ENCODE assay signal across 8 cellular contexts in the genomic region with DNA sequence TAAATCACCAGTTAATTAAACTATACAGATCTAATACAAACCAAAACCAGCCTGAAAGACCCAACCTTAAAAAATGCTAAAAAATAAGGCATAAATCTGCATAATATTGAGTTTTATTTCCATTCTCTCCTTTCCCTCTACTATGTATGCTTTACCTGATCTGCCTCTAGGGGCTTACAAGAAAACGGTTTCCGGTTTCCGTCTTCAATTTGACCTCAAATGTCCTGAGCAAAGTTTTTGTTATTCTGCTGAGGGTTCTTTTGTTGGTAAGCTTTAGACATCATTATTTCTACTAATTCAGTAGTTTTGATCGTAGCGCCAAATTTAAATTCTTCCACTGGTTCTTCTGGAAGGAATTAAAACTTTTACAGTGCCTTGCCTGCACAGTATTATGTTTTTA. TPM values are rescaled to one million over a fixed set of nuclear protein-coding genes. Genes with fewer than 3 reads are reported as not detected.
DNase-seq lines count a peak whose midpoint lies in the region; ATAC-seq, FAIRE-seq and TF ChIP-seq lines count a peak whose summit lies in the region.
"Not testable (repeated sequence)": the region's sequence is repeated elsewhere in the genome, so short reads cannot be mapped to it uniquely, and the experiment has no call there.

No MANE protein-coding gene starts in this region.

- H3K27me3 Mint-ChIP-seq in GM23338 (ENCODE audit: insufficient read depth, low read depth, poor library complexity); nephron progenitor cell (ENCODE audit: low read depth, poor library complexity): not testable (repeated sequence)

- intact Hi-C loops in K562 (cut with micrococcal nuclease): not testable (repeated sequence)

- not testable (repeated sequence) for H3K4me1 Mint-ChIP-seq in GM23338, nephron progenitor cell

- H3K36me3 ChIP-seq in GM23338 (ENCODE audit: insufficient read depth); KOPT-K1 (ENCODE audit: insufficient read depth, low read length): not testable (repeated sequence)
- peaks cover 14 to 30% of the 10 kb centered on the region in 2 experiments for H3K36me3 ChIP-seq in SK-N-SH (replicated peaks in 1 of 2; ENCODE audit: control insufficient read depth in 1 of 2, insufficient read depth in 2 of 2, low read length in 1 of 2)
- peaks cover 22% of the 10 kb centered on the region; the same call in 2 of the 3 replicates for H3K36me3 ChIP-seq in K562 (ENCODE audit: control insufficient read depth, insufficient read depth, low read length)
- peaks cover 3 to 16% of the 10 kb centered on the region in 2 donors for H3K36me3 ChIP-seq in small intestine (ENCODE audit: control insufficient read depth in 2 of 2, insufficient read depth in 2 of 2, low read length in 2 of 2)

- TF ChIP-seq CTCF in 22Rv1 (IDR thresholded peaks at IDR 0.05) (0 out of 2 replicates have a peak, but pooled peaks have one; percentile 10), GM23338 (conservative IDR thresholded peaks at IDR 0.05; ENCODE audit: low read depth in 2 of 2) (peak in 1 of 2 experiments; percentile 42; a peak in 2 of 4 replicates), SK-N-SH (IDR thresholded peaks at IDR 0.05) (0 out of 2 replicates have a peak, but pooled peaks have one; percentile 12)
- TF ChIP-seq CTCF in K562 (IDR thresholded peaks at IDR 0.05 in 2 of 3, conservative IDR thresholded peaks at IDR 0.05 in 1 of 3; ENCODE audit: insufficient read depth in 2 of 3, low read depth in 1 of 3, low read length in 3 of 3); nephron progenitor cell (IDR thresholded peaks at IDR 0.05): not testable (repeated sequence)

- in situ Hi-C loops in K562 (cut with MboI): not testable (repeated sequence)

- H3K4me2 ChIP-seq in GM23338; SK-N-SH; K562 (ENCODE audit: insufficient read depth, low read length): not testable (repeated sequence)

- not testable (repeated sequence) for H3K79me2 ChIP-seq in GM23338 (replicated peaks; ENCODE audit: insufficient read depth); SK-N-SH (ENCODE audit: insufficient read depth); K562 (ENCODE audit: control insufficient read depth, insufficient read depth, low read length)

- H3K36me3 Mint-ChIP-seq in GM23338 (ENCODE audit: low read depth): not testable (repeated sequence)
- H3K36me3 Mint-ChIP-seq in nephron progenitor cell (ENCODE audit: low read depth): peaks cover 54% of the 10 kb centered on the region

- not testable (repeated sequence) for H3K4me1 ChIP-seq in GM23338 (ENCODE audit: insufficient read depth); SK-N-SH (ENCODE audit: control insufficient read depth in 1 of 2, insufficient read depth in 2 of 2, low read depth in 1 of 2, low read length in 1 of 2); K562 (replicated peaks in 1 of 2; ENCODE audit: control insufficient read depth in 2 of 2, insufficient read depth in 2 of 2, low read length in 2 of 2); small intestine (ENCODE audit: control insufficient read depth in 2 of 2, insufficient read depth in 1 of 2, low read depth in 1 of 2, low read length in 1 of 2)

- BruUV-seq in K562 (replicated peaks; lab: Mats Ljungman, UMichigan): not testable (repeated sequence)

- H3K9me1 ChIP-seq in K562 (ENCODE audit: control insufficient read depth, insufficient read depth, low read length): not testable (repeated sequence)

- not testable (repeated sequence) for H3K9me3 ChIP-seq in KOPT-K1 (ENCODE audit: insufficient read depth, low read length, poor library complexity, severe bottlenecking); SK-N-SH; K562 (replicated peaks; ENCODE audit: control insufficient read depth, insufficient read depth, low read depth, low read length); small intestine (ENCODE audit: control insufficient read depth, low read depth)

- POLR2A ChIA-PET in SK-N-SH (lab: Yijun Ruan, JAX); K562 (lab: Yijun Ruan, JAX): not testable (repeated sequence)

- TF ChIP-seq EP300 in SK-N-SH (IDR thresholded peaks at IDR 0.05; ENCODE audit: borderline replicate concordance in 1 of 2, low read depth in 1 of 2, low read length in 1 of 2); K562 (IDR thresholded peaks at IDR 0.05; ENCODE audit: low read length): not testable (repeated sequence)

- not testable (repeated sequence) for H4K20me1 ChIP-seq in GM23338 (replicated peaks; ENCODE audit: insufficient read depth); SK-N-SH (ENCODE audit: insufficient read depth); K562 (replicated peaks; ENCODE audit: control insufficient read depth, insufficient read depth, low read length)

- not testable (repeated sequence) for FAIRE-seq in K562 (lab: Jason Lieb, UNC)
- FAIRE-seq in endometrium (lab: Jason Lieb, UNC) (peak; percentile 58), small intestine (lab: Jason Lieb, UNC) (peak; percentile 89)

- not testable (repeated sequence) for H3K4me3 ChIP-seq in GM23338; SK-N-SH (ENCODE audit: low read depth in 2 of 2, low read length in 1 of 2); K562; small intestine (ENCODE audit: low read depth in 1 of 2, low read length in 2 of 2)

- not testable (repeated sequence) for H3F3A ChIP-seq in GM23338 (replicated peaks; ENCODE audit: low read depth); SK-N-SH (replicated peaks; ENCODE audit: insufficient read depth)

- 96% methylated on average over 5 of the region's 5 CpGs for whole genome bisulfite sequencing in SK-N-SH (ENCODE audit: low lambda C conversion rate)
- WGBS in K562 (ENCODE audit: insufficient coverage, low coverage, missing lambda C conversion rate): 93% methylated on average over 5 of the region's 5 CpGs
- WGBS in small intestine, 3 donors: 92 to 96% (median 96%) methylated on average over 5 of the region's 5 CpGs

- H3K27ac Mint-ChIP-seq in GM23338: not testable (repeated sequence)
- peak overlapping the region; percentile 43 for H3K27ac Mint-ChIP-seq in nephron progenitor cell

- not testable (repeated sequence) for H3K27me3 ChIP-seq in GM23338 (ENCODE audit: insufficient read depth); SK-N-SH (ENCODE audit: insufficient read depth); K562 (ENCODE audit: control insufficient read depth in 2 of 2, insufficient read depth in 2 of 2, low read length in 2 of 2); small intestine (ENCODE audit: control insufficient read depth in 2 of 2, insufficient read depth in 2 of 2, low read length in 2 of 2)

- not testable (repeated sequence) for H3K4me3 Mint-ChIP-seq in GM23338, nephron progenitor cell

- ATAC-seq in GM23338 (peak; percentile 57; the same call in 2 of the 3 replicates), K562 (0 out of 3 replicates have a peak, but pooled peaks have one; percentile 47)

- H3K9me3 Mint-ChIP-seq in GM23338, nephron progenitor cell: not testable (repeated sequence)

- not testable (repeated sequence) for TF ChIP-seq POLR2A in K562 (conservative IDR thresholded peaks at IDR 0.05)

- H3K27ac ChIP-seq in 22Rv1 (peak overlapping the region; percentile 48; the same call in 1 of the 2 replicates), KOPT-K1 (ENCODE audit: low read depth, low read length, poor library complexity, severe bottlenecking) (peak overlapping the region; percentile 61)
- H3K27ac ChIP-seq in GM23338 (ENCODE audit: low read depth); SK-N-SH (ENCODE audit: low read depth in 2 of 2, low read length in 1 of 2); K562 (ENCODE audit: extremely low read depth, low read depth, low read length); small intestine (ENCODE audit: low read depth in 1 of 2, low read length in 1 of 2): not testable (repeated sequence)

- not testable (repeated sequence) for TF ChIP-seq RAD21 in SK-N-SH (IDR thresholded peaks at IDR 0.05; ENCODE audit: low read length); K562 (CRISPR knock-in tag; conservative IDR thresholded peaks at IDR 0.05 in 1 of 2, IDR thresholded peaks at IDR 0.05 in 1 of 2)

- H3K9ac ChIP-seq in SK-N-SH; K562 (ENCODE audit: insufficient read depth in 1 of 2, low read depth in 2 of 2, low read length in 2 of 2): not testable (repeated sequence)

- not testable (repeated sequence) for H2AFZ ChIP-seq in GM23338; SK-N-SH (ENCODE audit: low read depth); K562 (ENCODE audit: low read depth, low read length)

- not testable (repeated sequence) for H3K9me2 ChIP-seq in GM23338 (ENCODE audit: insufficient read depth); SK-N-SH

- peak; percentile 36 for DNase-seq in GM23338 (ENCODE audit: low spot score)
- DNase-seq in SK-N-SH; K562 (ENCODE audit: extremely low read depth in 1 of 4, low spot score in 3 of 4); nephron progenitor cell; small intestine: not testable (repeated sequence)

- CTCF ChIA-PET in SK-N-SH (lab: Yijun Ruan, JAX): interaction anchor here (0.7 kb wide), 1 partner anchor 16 kb away, joined by 4 read pairs; no protein-coding TSS in a partner anchor
- CTCF ChIA-PET in K562 (lab: Yijun Ruan, JAX; ENCODE audit: low intra/inter-chr PET ratio): not testable (repeated sequence)

RNA-seq across cellular contexts. Expression of gene PLEKHB1, which starts 30.2 kb away (rescaled TPM):
- 10.3 and 20.1 TPM in 2 replicates for total RNA-seq in GM23338 (2014; rRNA removed; shearing (Covaris generic))
- polyA plus RNA-seq in GM23338 (2016; fragmentation: Nextera tagmentation; extraction: Ambion mirVana) (20.8 and 25.8 TPM in 2 replicates), SK-N-SH (2012; rRNA removed) (9.7 and 10.2 TPM in 2 replicates), K562 (2011; rRNA removed) (0.08 and 0.52 TPM in 2 replicates), K562 (2014; fragmentation: Illumina TruSeq; extraction: Trizol) (0.10 and 0.12 TPM in 2 replicates), K562 (2014; fragmentation: Nextera tagmentation; extraction: Ambion mirVana) (under 1 TPM; 0.13 to 0.17 TPM), K562 (2014; rRNA removed) (0.49 TPM in 1 of 2 replicates, not detected in the other), small intestine (10 to 100 TPM; 11.1 to 20.8 (median 12.7) TPM)
- polyA plus RNA-seq in SK-N-SH (2012; cell fraction: cytosol; rRNA removed): 5.1 and 7.2 TPM in 2 replicates
- 11.2 and 14.6 TPM in 2 replicates for polyA plus RNA-seq in SK-N-SH (2012; cell fraction: nucleus; rRNA removed)
- total RNA-seq in K562 (2011; cell fraction: chromatin; rRNA removed; ENCODE audit: low replicate concordance): 0.60 TPM in 1 of 2 replicates, not detected in the other
- 1.2 TPM in 1 of 2 replicates, not detected in the other for total RNA-seq in K562 (2011; cell fraction: nucleolus; rRNA removed)
- total RNA-seq in K562 (2011; cell fraction: nucleoplasm; rRNA removed): not detected in 2 replicates
- total RNA-seq in K562 (2014; rRNA removed) (0.61 TPM in 1 of 2 replicates, not detected in the other), K562 (2014; rRNA removed; fragmentation: Illumina TruSeq; extraction: Trizol) (0.10 and 0.25 TPM in 2 replicates), K562 (2015; rRNA removed; fragmentation: Illumina TruSeq; extraction: Trizol) (0.07 TPM in 1 of 2 replicates, not detected in the other), K562 (2021) (0.27 and 0.62 TPM in 2 replicates)
- polyA plus RNA-seq in K562 (2011; cell fraction: cytosol; rRNA removed): 0.13 and 0.55 TPM in 2 replicates
- polyA plus RNA-seq in K562 (2011; cell fraction: nucleus; rRNA removed): 0.44 and 0.97 TPM in 2 replicates
- polyA plus RNA-seq in K562 (2012): 0.25 and 0.39 TPM in 2 replicates
- polyA minus RNA-seq in K562 (2011; rRNA and poly(A)+ RNA removed): 0.14 TPM in 1 of 2 replicates, not detected in the other
- polyA minus RNA-seq in K562 (2011; cell fraction: cytosol; rRNA and poly(A)+ RNA removed): not detected in 2 replicates
- polyA minus RNA-seq in K562 (2011; cell fraction: nucleus; rRNA and poly(A)+ RNA removed): not detected in 2 replicates
